Comparison of ENCODE assay signal across 24 cellular contexts in genomic region chr14:79091381-79091963, GRCh38.
DNase-seq lines count a peak whose midpoint lies in the region; ATAC-seq, FAIRE-seq and TF ChIP-seq lines count a peak whose summit lies in the region.
"Had no signal": no experiment of that assay in that cellular context is flagged by ENCODE, and none has a peak within 500 bp of the region (broad histone marks: within the 10 kb centered on the region; RNA-seq: fewer than 3 reads in every experiment).

No MANE protein-coding gene starts in this region.

- no peak overlapping the region for H3K4ac ChIP-seq in mesenchymal stem cell (ENCODE audit: low read depth in 1 of 2, low read length in 2 of 2)

- no peak overlapping the region for H3K23ac ChIP-seq in mesenchymal stem cell (ENCODE audit: low read length in 2 of 2)

- DNase-seq in D721Med (ENCODE audit: insufficient read length, low spot score) (no peak), NCI-H146 (lab: John Stamatoyannopoulos, UW) (peak; percentile 90), WTC11 (ENCODE audit: low spot score) (peak; percentile 16), iPS-NIHi7 (ENCODE audit: extremely low spot score) (peak; percentile 19), mesenchymal stem cell (no peak)
- no peak for DNase-seq in T-helper 2 cell treated with Interferon-gamma antibody and Interleukin-4, amounts not matched to agents 5 μg/mL and 100 μg/mL, for 36 hours (ENCODE audit: low spot score)
- DNase-seq: activated CD4-positive, alpha-beta T cell treated with anti-CD3 and anti-CD28 coated beads, Interleukin-2, amount 10 ng/mL, durations not matched to agents 24 days and 14 days; activated CD8-positive, alpha-beta memory T cell treated with anti-CD3 and anti-CD28 coated beads, Interleukin-2, amount 50 U/mL, for 4 hours; activated effector memory CD4-positive, alpha-beta T cell treated with anti-CD3 and anti-CD28 coated beads, Interleukin-2, amount 50 U/mL, for 16 hours; effector CD8-positive, alpha-beta T cell; GDM1; Kasumi-1; kidney; mammary epithelial cell; naive thymus-derived CD8-positive, alpha-beta T cell; NCI-H1105 treated with DMSO at 0.1 percent for 48 hours; NCI-H526; spleen; substantia nigra; T1000 had no signal

- no peaks in the 10 kb centered on the region for H3K36me3 Mint-ChIP-seq in WTC11
- H3K36me3 Mint-ChIP-seq in T-helper 2 cell treated with Interferon-gamma antibody and Interleukin-4, amounts not matched to agents 5 μg/mL and 100 μg/mL, for 36 hours (ENCODE audit: low read depth), result no peaks in the 10 kb centered on the region
- H3K36me3 Mint-ChIP-seq: naive thymus-derived CD8-positive, alpha-beta T cell had no signal

- no peaks in the 10 kb centered on the region for H3K27me3 ChIP-seq in mesenchymal stem cell (ENCODE audit: control insufficient read depth in 1 of 2, insufficient read depth in 1 of 2, low read length in 2 of 2)
- H3K27me3 ChIP-seq: SJSA1, spleen had no signal

- no peak overlapping the region for H3K4me3 Mint-ChIP-seq in WTC11
- no peak overlapping the region for H3K4me3 Mint-ChIP-seq in T-helper 2 cell treated with Interferon-gamma antibody and Interleukin-4, amounts not matched to agents 5 μg/mL and 100 μg/mL, for 36 hours
- H3K4me3 Mint-ChIP-seq: activated CD4-positive, alpha-beta T cell treated with anti-CD3 and anti-CD28 coated beads, Interleukin-2, amount 10 ng/mL, durations not matched to agents 24 days and 14 days; naive thymus-derived CD8-positive, alpha-beta T cell had no signal

- no peak overlapping the region for H2BK12ac ChIP-seq in mesenchymal stem cell (ENCODE audit: low read length in 2 of 2)

- peak; percentile 13 for TF ChIP-seq CTCF in D721Med (IDR thresholded peaks at IDR 0.05; ENCODE audit: insufficient read depth, missing control alignments)
- no peak for TF ChIP-seq CTCF in WTC11 (IDR thresholded peaks at IDR 0.05)

- H3K27ac Mint-ChIP-seq in WTC11, result no peak overlapping the region
- no peak overlapping the region for H3K27ac Mint-ChIP-seq in T-helper 2 cell treated with Interferon-gamma antibody and Interleukin-4, amounts not matched to agents 5 μg/mL and 100 μg/mL, for 36 hours
- H3K27ac Mint-ChIP-seq: activated CD4-positive, alpha-beta T cell treated with anti-CD3 and anti-CD28 coated beads, Interleukin-2, amount 10 ng/mL, durations not matched to agents 24 days and 14 days; naive thymus-derived CD8-positive, alpha-beta T cell had no signal

- FAIRE-seq in D721Med (lab: Jason Lieb, UNC), result peak; percentile 81
- FAIRE-seq: HTR-8/SVneo, kidney had no signal

- no peak overlapping the region for H3K9ac ChIP-seq in mesenchymal stem cell (ENCODE audit: low read length)

- CTCF ChIA-PET in WTC11 (lab: Charles Lee), result interaction anchor here (0.6 to 1.4 kb wide), 3 partner anchors 452 to 540 kb away, joined by 3 to 6 read pairs (median 4); no protein-coding TSS in a partner anchor

- no peak overlapping the region for H3K27ac ChIP-seq in mesenchymal stem cell (ENCODE audit: low read length, poor library complexity, severe bottlenecking)
- H3K27ac ChIP-seq: SJSA1, spleen had no signal

- H3K27me3 Mint-ChIP-seq in WTC11 (ENCODE audit: low read depth), result peaks cover 84% of the 10 kb centered on the region
- H3K27me3 Mint-ChIP-seq in T-helper 2 cell treated with Interferon-gamma antibody and Interleukin-4, amounts not matched to agents 5 μg/mL and 100 μg/mL, for 36 hours (ENCODE audit: low read depth), result no peaks in the 10 kb centered on the region
- H3K27me3 Mint-ChIP-seq: activated CD4-positive, alpha-beta T cell treated with anti-CD3 and anti-CD28 coated beads, Interleukin-2, amount 10 ng/mL, durations not matched to agents 24 days and 14 days had no signal

- WGBS in mesenchymal stem cell, result 63% methylated on average over 3 of the region's 4 CpGs

- H3K4me1 ChIP-seq in mesenchymal stem cell (ENCODE audit: control insufficient read depth, insufficient read depth, low read depth, low read length), result no peaks in the 10 kb centered on the region
- H3K4me1 ChIP-seq: SJSA1, spleen had no signal

- POLR2A ChIA-PET in WTC11 (lab: Charles Lee), result interaction anchor here (0.7 kb wide), 1 partner anchor 472 kb away, joined by 6 read pairs; no protein-coding TSS in a partner anchor

- peaks cover 12% of the 10 kb centered on the region for H3K4me1 Mint-ChIP-seq in WTC11
- no peaks in the 10 kb centered on the region for H3K4me1 Mint-ChIP-seq in T-helper 2 cell treated with Interferon-gamma antibody and Interleukin-4, amounts not matched to agents 5 μg/mL and 100 μg/mL, for 36 hours (ENCODE audit: low read depth)
- H3K4me1 Mint-ChIP-seq: activated CD4-positive, alpha-beta T cell treated with anti-CD3 and anti-CD28 coated beads, Interleukin-2, amount 10 ng/mL, durations not matched to agents 24 days and 14 days; naive thymus-derived CD8-positive, alpha-beta T cell had no signal

- no peak overlapping the region for H3K4me3 ChIP-seq in mesenchymal stem cell (ENCODE audit: insufficient read depth in 1 of 2, low read depth in 1 of 2, low read length in 2 of 2)
- H3K4me3 ChIP-seq: SJSA1, spleen had no signal

- H3K36me3 ChIP-seq in mesenchymal stem cell (ENCODE audit: control insufficient read depth in 1 of 2, insufficient read depth in 2 of 2, low read depth in 1 of 2, low read length in 2 of 2), result no peaks in the 10 kb centered on the region
- H3K36me3 ChIP-seq: SJSA1, spleen had no signal

- H2BK120ac ChIP-seq in mesenchymal stem cell (ENCODE audit: low read depth, low read length), result no peak overlapping the region

- no peaks in the 10 kb centered on the region for H3K79me1 ChIP-seq in mesenchymal stem cell (replicated peaks; ENCODE audit: low read length, poor library complexity, severe bottlenecking)

- no peak overlapping the region for H2BK15ac ChIP-seq in mesenchymal stem cell (ENCODE audit: low read depth, poor library complexity, severe bottlenecking)

- H2BK5ac ChIP-seq in mesenchymal stem cell (ENCODE audit: low read depth, low read length, poor library complexity, severe bottlenecking), result no peak overlapping the region

- H4K91ac ChIP-seq in mesenchymal stem cell (ENCODE audit: low read length), result no peak overlapping the region

- H4K8ac ChIP-seq in mesenchymal stem cell (ENCODE audit: low read length), result no peak overlapping the region

- H3K18ac ChIP-seq in mesenchymal stem cell (ENCODE audit: low read depth in 1 of 2, low read length in 2 of 2), result no peak overlapping the region

- ATAC-seq in WTC11 (peak; percentile 69; the same call in 1 of the 2 replicates), GM21723 (IDR thresholded peaks at IDR 0.05; ENCODE audit: unreplicated experiment) (no peak), HG03457 (IDR thresholded peaks at IDR 0.05; ENCODE audit: unreplicated experiment) (no peak)
- ATAC-seq: naive thymus-derived CD8-positive, alpha-beta T cell had no signal

- no peak overlapping the region for H2AK5ac ChIP-seq in mesenchymal stem cell (ENCODE audit: low read length, severe bottlenecking)

- no peak overlapping the region for H3K14ac ChIP-seq in mesenchymal stem cell (ENCODE audit: low read length in 2 of 2)

- H3K4me2 ChIP-seq in mesenchymal stem cell (ENCODE audit: low read length, poor library complexity, severe bottlenecking), result no peak overlapping the region

- H3K9me3 ChIP-seq in mesenchymal stem cell (ENCODE audit: control insufficient read depth, low read length), result no peaks in the 10 kb centered on the region
- H3K9me3 ChIP-seq: SJSA1, spleen had no signal

- H2AFZ ChIP-seq in mesenchymal stem cell (ENCODE audit: low read depth, low read length), result no peak overlapping the region

- peaks cover 8% of the 10 kb centered on the region for H3K9me3 Mint-ChIP-seq in WTC11
- no peaks in the 10 kb centered on the region for H3K9me3 Mint-ChIP-seq in T-helper 2 cell treated with Interferon-gamma antibody and Interleukin-4, amounts not matched to agents 5 μg/mL and 100 μg/mL, for 36 hours
- H3K9me3 Mint-ChIP-seq: activated CD4-positive, alpha-beta T cell treated with anti-CD3 and anti-CD28 coated beads, Interleukin-2, amount 10 ng/mL, durations not matched to agents 24 days and 14 days had no signal

TF ChIP-seq in WTC11, 78 proteins besides CTCF, POLR2A, EP300 and RAD21 (continues in another document):
- TF ChIP-seq AFF4 (CRISPR knock-in tag; IDR thresholded peaks at IDR 0.05; ENCODE audit: borderline replicate concordance), result no peak
- TF ChIP-seq, protein P1, sequence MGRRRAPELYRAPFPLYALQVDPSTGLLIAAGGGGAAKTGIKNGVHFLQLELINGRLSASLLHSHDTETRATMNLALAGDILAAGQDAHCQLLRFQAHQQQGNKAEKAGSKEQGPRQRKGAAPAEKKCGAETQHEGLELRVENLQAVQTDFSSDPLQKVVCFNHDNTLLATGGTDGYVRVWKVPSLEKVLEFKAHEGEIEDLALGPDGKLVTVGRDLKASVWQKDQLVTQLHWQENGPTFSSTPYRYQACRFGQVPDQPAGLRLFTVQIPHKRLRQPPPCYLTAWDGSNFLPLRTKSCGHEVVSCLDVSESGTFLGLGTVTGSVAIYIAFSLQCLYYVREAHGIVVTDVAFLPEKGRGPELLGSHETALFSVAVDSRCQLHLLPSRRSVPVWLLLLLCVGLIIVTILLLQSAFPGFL (CRISPR knock-in tag; IDR thresholded peaks at IDR 0.05; ENCODE audit: borderline replicate concordance), result no peak
- TF ChIP-seq CREB1 (CRISPR knock-in tag; IDR thresholded peaks at IDR 0.05), result no peak

Comparison
In these comparisons a context has a peak if more than half of its experiments do, and no peak if none do; other contexts are left out.
1. DNase-seq: peak in NCI-H146 (single experiment), WTC11 (single experiment) and iPS-NIHi7 (single experiment); none in D721Med (single experiment), mesenchymal stem cell (single experiment) and T-helper 2 cell treated with Interferon-gamma antibody and Interleukin-4, amounts not matched to agents 5 μg/mL and 100 μg/mL, for 36 hours (single experiment).